ENCODE assay signal across 17 cellular contexts in genomic region chr1:18232052-18232451, GRCh38.
A peak's percentile ranks its signal among the peaks of the same experiment; 100 is the strongest.
DNase-seq lines count a peak whose midpoint lies in the region; ATAC-seq and TF ChIP-seq lines count a peak whose summit lies in the region.
"Had no signal": no experiment of that assay in that cellular context is flagged by ENCODE, and none has a peak within 500 bp of the region (broad histone marks: within the 10 kb centered on the region; RNA-seq: fewer than 3 reads in every experiment).

No MANE protein-coding gene starts in this region.

- H3K27me3 ChIP-seq in GM06990 (replicated peaks; ENCODE audit: control insufficient read depth, insufficient read depth, low read length), result no peaks in the 10 kb centered on the region

- ATAC-seq in GM21526 (IDR thresholded peaks at IDR 0.05; ENCODE audit: low FRiP score, unreplicated experiment), result no peak
- ATAC-seq: activated T-helper 17 cell treated with anti-CD3 and anti-CD28 coated beads, Interleukin-2, amount 50 U/mL, for 72 hours; left ventricle myocardium superior had no signal

- TF ChIP-seq CTCF in GM06990 (IDR thresholded peaks at IDR 0.05; ENCODE audit: insufficient read depth, low read length, poor library complexity, severe bottlenecking) (peak; percentile 47), LNCAP (IDR thresholded peaks at IDR 0.05) (peak; percentile 10; the same call in 1 of the 2 replicates), endothelial cell (IDR thresholded peaks at IDR 0.05; ENCODE audit: unreplicated experiment) (peak; percentile 75), retinal pigment epithelial cell (conservative IDR thresholded peaks at IDR 0.05; ENCODE audit: low read depth, low read length) (peak; percentile 35)

- no peak overlapping the region for H3K4me3 Mint-ChIP-seq in endothelial cell (ENCODE audit: unreplicated experiment)
- H3K4me3 Mint-ChIP-seq: activated CD4-positive, alpha-beta T cell treated with anti-CD3 and anti-CD28 coated beads, Interleukin-2, amount 10 ng/mL, durations not matched to agents 24 days and 14 days; activated T-helper 17 cell treated with anti-CD3 and anti-CD28 coated beads, Interleukin-2, amount 50 U/mL, for 72 hours; brain had no signal

- H3K36me3 Mint-ChIP-seq in endothelial cell (ENCODE audit: low read depth, unreplicated experiment), result peaks cover 7% of the 10 kb centered on the region
- H3K36me3 Mint-ChIP-seq: brain had no signal

- DNase-seq in GM06990 (ENCODE audit: extremely low read depth, insufficient read length) (no peak), endothelial cell (ENCODE audit: low spot score) (no peak), retinal pigment epithelial cell (ENCODE audit: low read depth) (no peak), GM19238 (ENCODE audit: insufficient read length, low spot score) (no peak)
- no peak for DNase-seq in effector CD8-positive, alpha-beta T cell (lab: John Stamatoyannopoulos, UW)
- DNase-seq: activated CD4-positive, alpha-beta T cell treated with anti-CD3 and anti-CD28 coated beads, Interleukin-2, amount 10 ng/mL, durations not matched to agents 24 days and 14 days; Calu3; left ventricle myocardium superior; NCI-H1417 treated with DMSO at 0.1 percent for 48 hours; NCI-H526; small intestine; substantia nigra; T-helper 2 cell had no signal

- no peaks in the 10 kb centered on the region for H3K9me3 Mint-ChIP-seq in endothelial cell (ENCODE audit: unreplicated experiment)

- peak overlapping the region; percentile 49 for H3K27ac Mint-ChIP-seq in endothelial cell (ENCODE audit: unreplicated experiment)
- H3K27ac Mint-ChIP-seq: activated CD4-positive, alpha-beta T cell treated with anti-CD3 and anti-CD28 coated beads, Interleukin-2, amount 10 ng/mL, durations not matched to agents 24 days and 14 days; activated T-helper 17 cell treated with anti-CD3 and anti-CD28 coated beads, Interleukin-2, amount 50 U/mL, for 72 hours; brain had no signal

- peaks cover 8% of the 10 kb centered on the region for H3K27me3 Mint-ChIP-seq in endothelial cell (ENCODE audit: unreplicated experiment)
- H3K27me3 Mint-ChIP-seq: activated CD4-positive, alpha-beta T cell treated with anti-CD3 and anti-CD28 coated beads, Interleukin-2, amount 10 ng/mL, durations not matched to agents 24 days and 14 days had no signal

- H3K4me1 Mint-ChIP-seq in endothelial cell (ENCODE audit: unreplicated experiment), result peaks cover 61% of the 10 kb centered on the region
- H3K4me1 Mint-ChIP-seq: activated CD4-positive, alpha-beta T cell treated with anti-CD3 and anti-CD28 coated beads, Interleukin-2, amount 10 ng/mL, durations not matched to agents 24 days and 14 days; activated T-helper 17 cell treated with anti-CD3 and anti-CD28 coated beads, Interleukin-2, amount 50 U/mL, for 72 hours had no signal

- H3K4me3 ChIP-seq in GM06990 (replicated peaks; ENCODE audit: low read depth, low read length) (no peak overlapping the region), retinal pigment epithelial cell (ENCODE audit: low read length) (no peak overlapping the region)

- H3K36me3 ChIP-seq in GM06990 (ENCODE audit: control insufficient read depth, insufficient read depth, low read length), result no peaks in the 10 kb centered on the region

Comparison
In these comparisons a context has a peak if more than half of its experiments do, and no peak if none do; other contexts are left out.
1. CTCF ChIP-seq: peak in every context shown above with its lines; median percentile 75 in endothelial cell; 47 in GM06990; 35 in retinal pigment epithelial cell; 10 in LNCAP.